ENCODE assay signal across 14 cellular contexts in genomic region chr19:3096902-3097326, GRCh38. TPM values are rescaled to one million over a fixed set of nuclear protein-coding genes. Genes with fewer than 3 reads are reported as not detected.
DNase-seq lines count a peak whose midpoint lies in the region; ATAC-seq and TF ChIP-seq lines count a peak whose summit lies in the region.
"Had no signal": no experiment of that assay in that cellular context is flagged by ENCODE, and none has a peak within 500 bp of the region (broad histone marks: within the 10 kb centered on the region; RNA-seq: fewer than 3 reads in every experiment).

No MANE protein-coding gene starts in this region.

- 48% methylated on average over 10 of the region's 11 CpGs; no CpG with 5 or more reads in 1 of the 2 donors for WGBS in upper lobe of left lung, 2 donors

- H3K9me3 ChIP-seq in upper lobe of left lung: no peaks in the 10 kb centered on the region

- ATAC-seq in upper lobe of left lung (ENCODE audit: low FRiP score in 2 of 2) (no peak), GM18520 (IDR thresholded peaks at IDR 0.05; ENCODE audit: unreplicated experiment) (no peak)
- ATAC-seq: left lobe of liver had no signal

- no peak for TF ChIP-seq EP300 in upper lobe of left lung (IDR thresholded peaks at IDR 0.05)

- TF ChIP-seq CTCF in RWPE1 (conservative IDR thresholded peaks at IDR 0.05; ENCODE audit: low read depth) (no peak), fibroblast of mammary gland (conservative IDR thresholded peaks at IDR 0.05; ENCODE audit: control insufficient read depth, insufficient read depth, low read depth, low read length) (no peak), osteocyte (IDR thresholded peaks at IDR 0.05) (no peak), upper lobe of left lung (IDR thresholded peaks at IDR 0.05) (no peak)

- H3K36me3 ChIP-seq in upper lobe of left lung (no peaks in the 10 kb centered on the region), H7 (replicated peaks; ENCODE audit: control insufficient read depth, insufficient read depth, low read length) (no peaks in the 10 kb centered on the region)

- no peaks in the 10 kb centered on the region for H3K27me3 Mint-ChIP-seq in osteocyte (ENCODE audit: unreplicated experiment)

- H3K27me3 ChIP-seq in upper lobe of left lung: peaks cover 0 to 3% (median 1%) of the 10 kb centered on the region in 4 donors
- H3K27me3 ChIP-seq in H7 (ENCODE audit: control insufficient read depth, insufficient read depth, low read length): no peaks in the 10 kb centered on the region

- CTCF ChIA-PET in RWPE1 (lab: Yijun Ruan, JAX): no interaction called here

- H3K4me1 ChIP-seq in upper lobe of left lung: peaks cover 56 to 78% (median 68%) of the 10 kb centered on the region in 4 donors

- H3K4me3 Mint-ChIP-seq in osteocyte (ENCODE audit: unreplicated experiment): no peak overlapping the region

- DNase-seq in RWPE1 (ENCODE audit: low spot score): no peak
- no peak for DNase-seq in fibroblast of mammary gland (ENCODE audit: low read depth)
- DNase-seq in osteocyte (ENCODE audit: extremely low spot score, unreplicated experiment): peak; percentile 79
- DNase-seq in upper lobe of left lung: peak in 1 of 2 donors; percentile 43
- no peak for DNase-seq in H7
- DNase-seq in activated CD4-positive, alpha-beta T cell treated with anti-CD3 and anti-CD28 coated beads for 1 hour: no peak
- DNase-seq: erythroblast, retina had no signal

- POLR2A ChIA-PET in RWPE1 (lab: Yijun Ruan, JAX; ENCODE audit: low non-redundant PET): no interaction called here

- H3K4me3 ChIP-seq in fibroblast of mammary gland (ENCODE audit: control insufficient read depth, low read depth, low read length) (peak overlapping the region; percentile 80), upper lobe of left lung (peak overlapping the region in 3 of 4 donors; percentile 93 to 96 (median 96)), H7 (ENCODE audit: insufficient read depth, low read depth, low read length) (no peak overlapping the region)

- H3K4me1 Mint-ChIP-seq in osteocyte (ENCODE audit: unreplicated experiment): peaks cover 45% of the 10 kb centered on the region

- H3K27ac ChIP-seq in RWPE1 (peak overlapping the region; percentile 82), upper lobe of left lung (peak overlapping the region; percentile 77 to 91 (median 86))
- H3K27ac ChIP-seq: HL-60, VCaP had no signal

- H3K36me3 Mint-ChIP-seq in osteocyte (ENCODE audit: unreplicated experiment): no peaks in the 10 kb centered on the region
- H3K36me3 Mint-ChIP-seq: brain had no signal

- TF ChIP-seq POLR2A in upper lobe of left lung (IDR thresholded peaks at IDR 0.05): no peak

- H3K9me3 Mint-ChIP-seq in osteocyte (ENCODE audit: unreplicated experiment): no peaks in the 10 kb centered on the region
- H3K9me3 Mint-ChIP-seq: brain had no signal

- no peak overlapping the region for H3K27ac Mint-ChIP-seq in osteocyte (ENCODE audit: unreplicated experiment)

RNA-seq across cellular contexts. Expression of gene GNA11, which starts 2.8 kb away (rescaled TPM):
- total RNA-seq in osteocyte (65.5 and 69.9 TPM in 2 replicates), upper lobe of left lung (100 to 1,000 TPM in 1 of 6 donors, 10 to 100 TPM in 5; 60.0 to 103 (median 75.9) TPM)
- 30.0 and 35.0 TPM in 2 replicates for total RNA-seq in H7 (2014; rRNA removed; shearing (Covaris generic))

RNA-seq across cellular contexts. Expression of gene TLE5, which starts 34.6 kb away (rescaled TPM):
- total RNA-seq in osteocyte: 359 and 366 TPM in 2 replicates
- 100 to 1,000 TPM; 324 to 781 (median 471) TPM for total RNA-seq in upper lobe of left lung
- 300 and 386 TPM in 2 replicates for total RNA-seq in H7 (2014; rRNA removed; shearing (Covaris generic))

RNA-seq across cellular contexts. Expression of gene GNA15, which starts 38.9 kb away (rescaled TPM):
- total RNA-seq in osteocyte (not detected in 2 replicates), upper lobe of left lung (10 to 100 TPM; 19.0 to 31.4 (median 28.4) TPM)
- total RNA-seq in H7 (2014; rRNA removed; shearing (Covaris generic)): not detected in 2 replicates
- total RNA-seq: Daoy had no signal

Comparison
In these comparisons a context has a peak if more than half of its experiments do, and no peak if none do; other contexts are left out.
1. RNA of gene GNA15, which starts 38.9 kb away (total RNA-seq): 19.0 to 31.4 TPM in upper lobe of left lung; not detected in H7 and not detected in osteocyte; every median in the first group is over 10 times any median in the second.